ENCODE assay signal across 19 cellular contexts in genomic region chr4:185797018-185797417, GRCh38. TPM values are rescaled to one million over a fixed set of nuclear protein-coding genes. Genes with fewer than 3 reads are reported as not detected.
"Had no signal": no experiment of that assay in that cellular context is flagged by ENCODE, and none has a peak within 500 bp of the region (broad histone marks: within the 10 kb centered on the region; RNA-seq: fewer than 3 reads in every experiment).

No MANE protein-coding gene starts in this region.

- H3K4me3 ChIP-seq: colonic mucosa, left lung, skin epidermis had no signal

- H3K27ac Mint-ChIP-seq: activated CD4-positive, alpha-beta memory T cell treated with anti-CD3 and anti-CD28 coated beads, Interleukin-2, amount 10 ng/mL, durations not matched to agents 7 days and 5 days; activated CD8-positive, alpha-beta memory T cell treated with anti-CD3 and anti-CD28 coated beads, Interleukin-2, amount 10 ng/mL, durations not matched to agents 7 days and 5 days; activated naive CD8-positive, alpha-beta T cell treated with anti-CD3 and anti-CD28 coated beads, Interleukin-2, amount 10 ng/mL, durations not matched to agents 7 days and 5 days; activated T-helper 17 cell treated with anti-CD3 and anti-CD28 coated beads, Interleukin-2, amount 50 U/mL, for 72 hours; type B pancreatic cell had no signal

- H3K27me3 Mint-ChIP-seq: activated CD4-positive, alpha-beta memory T cell treated with anti-CD3 and anti-CD28 coated beads, Interleukin-2, amount 10 ng/mL, durations not matched to agents 7 days and 5 days; activated naive CD8-positive, alpha-beta T cell treated with anti-CD3 and anti-CD28 coated beads, Interleukin-2, amount 10 ng/mL, durations not matched to agents 7 days and 5 days; central memory CD8-positive, alpha-beta T cell had no signal

- ATAC-seq: activated CD8-positive, alpha-beta memory T cell treated with anti-CD3 and anti-CD28 coated beads, Interleukin-2, amount 10 ng/mL, durations not matched to agents 7 days and 5 days; activated T-helper 17 cell treated with anti-CD3 and anti-CD28 coated beads, Interleukin-2, amount 50 U/mL, for 72 hours; left lung; stimulated activated naive CD8-positive, alpha-beta T cell treated with anti-CD3 and anti-CD28 coated beads, Interleukin-15, Interleukin-2, amounts not matched to agents 100 U/mL and 50 U/mL, for 24 hours had no signal

- DNase-seq: activated CD4-positive, alpha-beta memory T cell treated with anti-CD3 and anti-CD28 coated beads, Interleukin-2, amount 10 ng/mL, durations not matched to agents 7 days and 5 days; activated CD4-positive, alpha-beta T cell treated with anti-CD3 and anti-CD28 coated beads for 48 hours; activated CD4-positive, CD25-positive, alpha-beta regulatory T cell; activated CD8-positive, alpha-beta memory T cell treated with anti-CD3 and anti-CD28 coated beads, Interleukin-2, amount 10 ng/mL, durations not matched to agents 7 days and 5 days; activated naive CD4-positive, alpha-beta T cell treated with Interleukin-2 at 50 U/mL for 16 hours; activated naive CD8-positive, alpha-beta T cell treated with anti-CD3 and anti-CD28 coated beads, Interleukin-2, amount 10 ng/mL, durations not matched to agents 7 days and 5 days; activated T-cell treated with anti-CD3 and anti-CD28 coated beads, Interleukin-2, amount 50 U/mL, for 1 hour; amygdala; colonic mucosa; kidney; left lung; stimulated activated naive CD8-positive, alpha-beta T cell treated with anti-CD3 and anti-CD28 coated beads, Interleukin-15, Interleukin-2, amounts not matched to agents 100 U/mL and 50 U/mL, for 24 hours; substantia nigra; T1000 had no signal

- H3K4me1 ChIP-seq: colonic mucosa, left lung had no signal

- H3K4me3 Mint-ChIP-seq: activated CD4-positive, alpha-beta memory T cell treated with anti-CD3 and anti-CD28 coated beads, Interleukin-2, amount 10 ng/mL, durations not matched to agents 7 days and 5 days; activated CD8-positive, alpha-beta memory T cell treated with anti-CD3 and anti-CD28 coated beads, Interleukin-2, amount 10 ng/mL, durations not matched to agents 7 days and 5 days; activated naive CD8-positive, alpha-beta T cell treated with anti-CD3 and anti-CD28 coated beads, Interleukin-2, amount 10 ng/mL, durations not matched to agents 7 days and 5 days; activated T-helper 17 cell treated with anti-CD3 and anti-CD28 coated beads, Interleukin-2, amount 50 U/mL, for 72 hours; central memory CD8-positive, alpha-beta T cell; type B pancreatic cell had no signal

- H3K9me3 Mint-ChIP-seq: activated CD4-positive, alpha-beta memory T cell treated with anti-CD3 and anti-CD28 coated beads, Interleukin-2, amount 10 ng/mL, durations not matched to agents 7 days and 5 days; activated naive CD8-positive, alpha-beta T cell treated with anti-CD3 and anti-CD28 coated beads, Interleukin-2, amount 10 ng/mL, durations not matched to agents 7 days and 5 days; activated T-helper 17 cell treated with anti-CD3 and anti-CD28 coated beads, Interleukin-2, amount 50 U/mL, for 72 hours; central memory CD8-positive, alpha-beta T cell; type B pancreatic cell had no signal

- H3K36me3 ChIP-seq: colonic mucosa, left lung had no signal

- H3K27ac ChIP-seq: colonic mucosa, left lung, skin epidermis had no signal

- H3K9me3 ChIP-seq: colonic mucosa, left lung had no signal

- H3K4me1 Mint-ChIP-seq: activated CD4-positive, alpha-beta memory T cell treated with anti-CD3 and anti-CD28 coated beads, Interleukin-2, amount 10 ng/mL, durations not matched to agents 7 days and 5 days; activated CD8-positive, alpha-beta memory T cell treated with anti-CD3 and anti-CD28 coated beads, Interleukin-2, amount 10 ng/mL, durations not matched to agents 7 days and 5 days; activated naive CD8-positive, alpha-beta T cell treated with anti-CD3 and anti-CD28 coated beads, Interleukin-2, amount 10 ng/mL, durations not matched to agents 7 days and 5 days; activated T-helper 17 cell treated with anti-CD3 and anti-CD28 coated beads, Interleukin-2, amount 50 U/mL, for 72 hours; central memory CD8-positive, alpha-beta T cell had no signal

- H3K27me3 ChIP-seq: colonic mucosa, left lung had no signal

- H3K36me3 Mint-ChIP-seq: activated CD8-positive, alpha-beta memory T cell treated with anti-CD3 and anti-CD28 coated beads, Interleukin-2, amount 10 ng/mL, durations not matched to agents 7 days and 5 days; activated naive CD8-positive, alpha-beta T cell treated with anti-CD3 and anti-CD28 coated beads, Interleukin-2, amount 10 ng/mL, durations not matched to agents 7 days and 5 days had no signal

RNA-seq across cellular contexts. Expression of gene SORBS2, which starts 15.0 kb away (rescaled TPM):
- total RNA-seq: activated CD4-positive, alpha-beta memory T cell treated with anti-CD3 and anti-CD28 coated beads, Interleukin-2, amount 10 ng/mL, durations not matched to agents 7 days and 5 days; activated CD8-positive, alpha-beta memory T cell treated with anti-CD3 and anti-CD28 coated beads, Interleukin-2, amount 10 ng/mL, durations not matched to agents 7 days and 5 days; activated naive CD8-positive, alpha-beta T cell treated with anti-CD3 and anti-CD28 coated beads, Interleukin-2, amount 10 ng/mL, durations not matched to agents 7 days and 5 days; activated T-helper 17 cell treated with anti-CD3 and anti-CD28 coated beads, Interleukin-2, amount 50 U/mL, for 72 hours; T-helper 1 cell treated with Interleukin-12 subunit alpha and Interleukin-12 subunit beta and Interleukin-4 antibody, amounts not matched to agents 30 ng/mL and 1 ng/mL, for 36 hours had no signal
